In the genomic region with DNA sequence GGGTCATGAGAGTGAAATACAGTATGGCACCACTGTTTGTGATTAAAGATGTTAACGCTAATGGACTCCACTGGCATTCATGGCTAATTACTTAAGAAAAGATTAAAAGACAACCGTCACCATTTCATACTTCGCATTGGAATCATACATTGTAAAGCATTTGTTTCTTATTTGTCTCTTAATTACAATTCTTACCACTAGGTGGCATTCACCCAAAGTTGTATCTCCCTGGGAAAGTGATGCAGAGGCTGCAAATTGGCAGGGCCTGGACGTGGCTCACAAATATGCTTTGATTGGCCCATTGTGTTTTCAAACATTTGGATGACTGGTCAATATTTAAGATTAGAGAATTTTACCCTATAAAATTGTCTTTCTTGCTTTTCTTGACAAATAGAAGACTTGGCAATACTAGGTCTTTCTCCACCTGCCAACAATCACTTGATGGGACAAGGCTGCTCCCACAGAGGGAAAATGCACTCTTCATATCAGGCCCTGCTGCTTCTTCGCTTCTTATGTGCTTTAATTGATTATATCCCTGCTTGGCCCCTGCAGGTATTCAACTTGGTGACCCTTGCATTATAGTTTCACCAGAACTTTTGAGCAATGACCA, we compare ENCODE assay signal across 1 cellular context.
TF ChIP-seq lines count a peak whose summit lies in the region.

No MANE protein-coding gene starts in this region.

TF ChIP-seq in IMR-90, 13 proteins besides CTCF, POLR2A, EP300 and RAD21:
- TF ChIP-seq MAZ (IDR thresholded peaks at IDR 0.05; ENCODE audit: borderline replicate concordance, low read depth, low read length) (no peak), SMC3 (IDR thresholded peaks at IDR 0.05; ENCODE audit: low read depth, low read length) (peak; percentile 53)
TF ChIP-seq in IMR-90: peak in this region for 1.
